Comparison of ENCODE assay signal across 8 cellular contexts in genomic region chr9:88387035-88387732, GRCh38. TPM values are rescaled to one million over a fixed set of nuclear protein-coding genes. Genes with fewer than 3 reads are reported as not detected.
DNase-seq lines count a peak whose midpoint lies in the region; TF ChIP-seq lines count a peak whose summit lies in the region.

No MANE protein-coding gene starts in this region.

- H3K27me3 ChIP-seq in GM23248 (replicated peaks; ENCODE audit: insufficient read depth), result no peaks in the 10 kb centered on the region
- peaks cover 14% of the 10 kb centered on the region for H3K27me3 ChIP-seq in ectodermal cell (ENCODE audit: control insufficient read depth, insufficient read depth, low read length, poor library complexity, severe bottlenecking)
- H3K27me3 ChIP-seq in subcutaneous abdominal adipose tissue (ENCODE audit: control insufficient read depth in 5 of 5, insufficient read depth in 4 of 5, low read length in 5 of 5), result no peaks in the 10 kb centered on the region

- peak overlapping the region; percentile 83 for H3K4me3 ChIP-seq in AG09309 (ENCODE audit: control insufficient read depth, low read depth, low read length)
- H3K4me3 ChIP-seq in GM23248, result peak overlapping the region; percentile 82
- peak overlapping the region; percentile 81 for H3K4me3 ChIP-seq in ectodermal cell (ENCODE audit: insufficient read depth, low read depth, low read length)
- H3K4me3 ChIP-seq in subcutaneous abdominal adipose tissue (ENCODE audit: low read depth in 1 of 5, low read length in 5 of 5), result peak overlapping the region; percentile 79 to 97 (median 94)

- H3K9me3 ChIP-seq in GM23248 (ENCODE audit: low read depth), result no peaks in the 10 kb centered on the region
- no peaks in the 10 kb centered on the region for H3K9me3 ChIP-seq in ectodermal cell (ENCODE audit: control insufficient read depth, low read length)
- no peaks in the 10 kb centered on the region for H3K9me3 ChIP-seq in subcutaneous abdominal adipose tissue (ENCODE audit: control insufficient read depth in 5 of 5, low read length in 5 of 5)

- H3K4me2 ChIP-seq in GM23248 (ENCODE audit: unreplicated experiment), result peak overlapping the region; percentile 92

- peak overlapping the region; percentile 96 for H2AFZ ChIP-seq in GM23248

- peaks cover 18% of the 10 kb centered on the region for H3K4me1 ChIP-seq in GM23248 (ENCODE audit: insufficient read depth)
- H3K4me1 ChIP-seq in ectodermal cell (ENCODE audit: control insufficient read depth, insufficient read depth, low read length), result peaks cover 4% of the 10 kb centered on the region
- H3K4me1 ChIP-seq in subcutaneous abdominal adipose tissue (ENCODE audit: control insufficient read depth in 5 of 5, insufficient read depth in 5 of 5, low read length in 5 of 5), result peaks cover 0 to 40% (median 31%) of the 10 kb centered on the region in 5 donors

- no peak for TF ChIP-seq CTCF in AG09309 (IDR thresholded peaks at IDR 0.05; ENCODE audit: control insufficient read depth, insufficient read depth, low read depth, low read length, missing control alignments)

- no peaks in the 10 kb centered on the region for H4K20me1 ChIP-seq in GM23248 (ENCODE audit: insufficient read depth)

- DNase-seq in AG09309 (ENCODE audit: low read depth) (no peak), GM23248 (peak; percentile 71), SHP77 treated with DMSO at 0.1 percent for 48 hours (lab: John Stamatoyannopoulos, UW) (peak; percentile 24), medulla oblongata (ENCODE audit: extremely low spot score) (peak; percentile 67), 8988T (no peak)
- DNase-seq in effector CD8-positive, alpha-beta T cell (lab: John Stamatoyannopoulos, UW), result no peak

- peaks cover 7% of the 10 kb centered on the region; the same call in 1 of the 2 replicates for H3F3A ChIP-seq in GM23248 (ENCODE audit: insufficient read depth)

- WGBS in GM23248 (ENCODE audit: low coverage in 1 of 2, low lambda C conversion rate in 2 of 2, missing lambda C conversion rate in 2 of 2), 2 experiments, result 11 to 14% methylated on average over 19 of the region's 19 CpGs
- 17 to 20% methylated on average over 19 of the region's 19 CpGs for WGBS in ectodermal cell, 2 experiments

- H3K36me3 ChIP-seq in GM23248 (ENCODE audit: low read depth) (no peaks in the 10 kb centered on the region), ectodermal cell (ENCODE audit: control insufficient read depth, insufficient read depth, low read length) (no peaks in the 10 kb centered on the region), subcutaneous abdominal adipose tissue (ENCODE audit: control insufficient read depth in 5 of 5, insufficient read depth in 5 of 5, low read length in 5 of 5) (peaks cover 0 to 3% (median 0%) of the 10 kb centered on the region in 5 donors)

- H3K27ac ChIP-seq in GM23248, result peak overlapping the region; percentile 31
- H3K27ac ChIP-seq in ectodermal cell (ENCODE audit: insufficient read depth, low read depth, low read length, poor library complexity, severe bottlenecking), result no peak overlapping the region
- H3K27ac ChIP-seq in subcutaneous abdominal adipose tissue (ENCODE audit: low read depth, low read length), result peak overlapping the region; percentile 81

- H3K79me2 ChIP-seq in GM23248 (ENCODE audit: insufficient read depth), result peaks cover 32% of the 10 kb centered on the region

- H3K9me2 ChIP-seq in GM23248 (ENCODE audit: insufficient read depth), result no peaks in the 10 kb centered on the region

- in situ Hi-C loops in GM23248 (cut with MboI), result no loop called here

- H3K9ac ChIP-seq in GM23248, result peak overlapping the region; percentile 83
- peak overlapping the region; percentile 21 to 91 (median 74) for H3K9ac ChIP-seq in subcutaneous abdominal adipose tissue (ENCODE audit: low read length in 5 of 5)

RNA-seq across cellular contexts. Expression of gene SPIN1, which starts 1.1 kb away (rescaled TPM):
- total RNA-seq in GM23248 (2014; rRNA removed; shearing (Covaris generic)), result 95.3 and 95.6 TPM in 2 replicates
- polyA plus RNA-seq in GM23248 (2016; fragmentation: Nextera tagmentation; extraction: Ambion mirVana), result 56.9 and 58.4 TPM in 2 replicates
- 74.1 TPM for polyA plus RNA-seq in ectodermal cell (2013, experiment 1 of 4)
- polyA plus RNA-seq in ectodermal cell (2013, experiment 2 of 4), result 87.6 TPM
- 63.3 TPM for polyA plus RNA-seq in ectodermal cell (2013, experiment 3 of 4)
- 67.6 TPM for polyA plus RNA-seq in ectodermal cell (2013, experiment 4 of 4)

Comparison
In these comparisons a context has a peak if more than half of its experiments do, and no peak if none do; other contexts are left out.
1. DNase-seq: peak in GM23248 (single experiment), SHP77 treated with DMSO at 0.1 percent for 48 hours (single experiment) and medulla oblongata (single experiment); none in AG09309 (single experiment), 8988T (single experiment) and effector CD8-positive, alpha-beta T cell (single experiment).
2. Peak in every context shown above with its lines, with median percentiles within 50 percentile points of each other: H3K4me3 ChIP-seq.